Comparison of ENCODE assay signal across 8 cellular contexts in the genomic region with DNA sequence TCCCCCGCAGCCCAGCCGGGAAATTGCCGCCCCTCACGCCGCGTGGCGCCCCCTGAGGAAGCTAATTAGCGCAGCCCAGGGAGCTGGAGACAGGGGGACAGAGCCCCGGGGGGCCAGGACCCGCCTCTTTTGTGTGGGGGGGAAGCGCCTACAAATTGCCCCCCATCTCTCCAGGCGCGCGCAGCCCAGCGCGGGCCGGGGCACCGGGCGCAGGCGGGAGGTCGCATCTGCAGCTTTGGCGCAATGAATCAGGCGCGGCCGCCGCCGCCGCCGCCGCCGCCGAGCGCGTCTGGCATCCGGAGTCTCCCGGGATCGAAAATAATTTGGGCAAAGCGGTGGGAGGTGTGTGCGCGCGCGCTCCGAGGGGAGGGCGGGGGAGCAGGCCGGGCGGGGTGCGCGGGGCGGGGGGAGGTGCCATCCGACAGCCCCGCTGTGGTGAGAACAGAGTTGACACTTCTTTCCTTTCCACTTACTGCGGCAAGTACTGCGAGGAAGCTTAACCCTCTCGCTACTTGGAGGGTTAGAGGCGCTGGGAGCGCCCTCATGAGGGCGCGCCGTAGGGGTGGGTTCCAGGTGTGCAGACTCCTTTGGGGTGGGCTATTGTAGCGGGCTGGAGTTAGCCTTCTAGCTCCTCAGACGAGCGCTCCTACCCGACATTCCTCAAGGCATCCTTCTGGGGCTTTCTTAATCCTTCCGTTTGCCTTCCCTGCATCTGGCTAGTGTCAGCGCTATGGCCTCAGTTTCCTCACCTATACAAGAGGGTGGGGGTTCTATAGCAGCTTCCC.
DNase-seq lines count a peak whose midpoint lies in the region; ATAC-seq and TF ChIP-seq lines count a peak whose summit lies in the region.

No MANE protein-coding gene starts in this region.

- H3K27me3 ChIP-seq in BJ (ENCODE audit: control insufficient read depth, insufficient read depth, low read length) (no peaks in the 10 kb centered on the region), stomach (peaks cover 0 to 36% (median 7%) of the 10 kb centered on the region in 3 donors)

- ATAC-seq in GM21786 (IDR thresholded peaks at IDR 0.05; ENCODE audit: unreplicated experiment) (peak; percentile 51), HG03460 (IDR thresholded peaks at IDR 0.05; ENCODE audit: unreplicated experiment) (no peak)

- no peaks in the 10 kb centered on the region for H3K9me3 ChIP-seq in stomach

- TF ChIP-seq POLR2A in erythroblast (IDR thresholded peaks at IDR 0.05; ENCODE audit: low read length) = no peak
- no peak for TF ChIP-seq POLR2A in stomach (IDR thresholded peaks at IDR 0.05)

- TF ChIP-seq CTCF in BJ (IDR thresholded peaks at IDR 0.05; ENCODE audit: insufficient read depth, low read depth, low read length) (peak; percentile 28), stomach (IDR thresholded peaks at IDR 0.05) (no peak)

- peak overlapping the region in 4 of 5 donors; percentile 14 to 75 (median 66) for H3K27ac ChIP-seq in stomach

- H3K36me3 ChIP-seq in BJ (ENCODE audit: control insufficient read depth, insufficient read depth, low read length) (no peaks in the 10 kb centered on the region), stomach (no peaks in the 10 kb centered on the region)

- TF ChIP-seq EP300 in stomach (IDR thresholded peaks at IDR 0.05) = no peak

- no peak for DNase-seq in BJ (ENCODE audit: low read depth)
- DNase-seq in NCI-H510A treated with DMSO at 0.1 percent for 48 hours (lab: John Stamatoyannopoulos, UW) = peak; percentile 43
- peak; percentile 36 for DNase-seq in activated T-cell treated with anti-CD3 and anti-CD28 coated beads for 1 hour (ENCODE audit: low read depth)
- DNase-seq in erythroblast (lab: John Stamatoyannopoulos, UW) = peak; percentile 38 to 48
- DNase-seq in myocyte (ENCODE audit: low read depth) = peak; percentile 84
- DNase-seq in stomach = no peak

- intact Hi-C loops in stomach (cut with DNase I; ENCODE audit: low total_unique reads) = no loop called here

- H3K4me3 ChIP-seq in BJ (ENCODE audit: low read depth, low read length) (peak overlapping the region; percentile 44), stomach (peak overlapping the region; percentile 49 to 64 (median 55))

- WGBS in stomach, 5 donors = 0 to 3% (median 1%) methylated on average over 28 to 65 of the region's 65 CpGs

- peaks cover 39 to 50% (median 44%) of the 10 kb centered on the region in 4 donors for H3K4me1 ChIP-seq in stomach

- CTCF ChIA-PET in BJ (lab: Yijun Ruan, JAX) = interaction anchor here (0.6 to 4.5 kb wide), 9 partner anchors 10 to 78 kb away, joined by 3 to 28 read pairs (median 3); no protein-coding TSS in a partner anchor

- POLR2A ChIA-PET in BJ (lab: Charles Lee) = interaction anchor here (0.6 to 0.7 kb wide), 2 partner anchors 13 to 139 kb away, joined by 5 to 18 read pairs; no protein-coding TSS in a partner anchor

Comparison
In these comparisons a context has a peak if more than half of its experiments do, and no peak if none do; other contexts are left out.
1. DNase-seq: peak in NCI-H510A treated with DMSO at 0.1 percent for 48 hours (single experiment), activated T-cell treated with anti-CD3 and anti-CD28 coated beads for 1 hour (single experiment), erythroblast (2 of 2) and myocyte (single experiment); none in BJ (single experiment) and stomach (single experiment).